In genomic region chrX:124462931-124463330, GRCh38 we compare ENCODE assay signal across 29 cellular contexts.
"Had no signal": no experiment of that assay in that cellular context is flagged by ENCODE, and none has a peak within 500 bp of the region (broad histone marks: within the 10 kb centered on the region; RNA-seq: fewer than 3 reads in every experiment).

No MANE protein-coding gene starts in this region.

- H3K27ac ChIP-seq: adrenal gland, colonic mucosa, SK-N-MC, WERI-Rb-1 had no signal

- H3K27me3 ChIP-seq: adrenal gland, colonic mucosa had no signal

- FAIRE-seq: K562 had no signal

- H3K9me3 ChIP-seq: adrenal gland, colonic mucosa had no signal

- DNase-seq: activated CD4-positive, alpha-beta memory T cell treated with anti-CD3 and anti-CD28 coated beads, Interleukin-2, amount 10 ng/mL, durations not matched to agents 7 days and 5 days; activated CD4-positive, alpha-beta T cell treated with anti-CD3 and anti-CD28 coated beads for 36 hours; activated CD4-positive, alpha-beta T cell treated with anti-CD3 and anti-CD28 coated beads, Interleukin-2, amount 50 U/mL, for 1 hour; activated gamma-delta T cell treated with Interleukin-2 at 50 U/mL for 16 hours; activated naive CD4-positive, alpha-beta T cell treated with anti-CD3 and anti-CD28 coated beads, Interleukin-2, amount 10 ng/mL, durations not matched to agents 7 days and 5 days; activated naive CD8-positive, alpha-beta T cell treated with anti-CD3 and anti-CD28 coated beads for 36 hours; activated T-cell treated with anti-CD3 and anti-CD28 coated beads, Interleukin-2, amount 50 U/mL, for 72 hours; adrenal gland; anterior cingulate cortex; caudate nucleus; colonic mucosa; Karpas-422; NCI-H1092; NCI-H1417 treated with DMSO at 0.1 percent for 48 hours; NCI-H187; NCI-H2171; NCI-H2227 treated with DMSO at 0.1 percent for 48 hours; NCI-H774; NK-92 treated with Interleukin-12 subunit alpha and Interleukin-12 subunit beta, amount 100 ng/mL, for 24 hours; OCI-M1; RPMI8226; T-cell; T-helper 2 cell; T1000; WERI-Rb-1 had no signal

- ATAC-seq: activated CD4-positive, alpha-beta T cell treated with anti-CD3 and anti-CD28 coated beads for 36 hours; activated T-cell treated with anti-CD3 and anti-CD28 coated beads, Interleukin-2, amount 50 U/mL, for 72 hours; K562; Panc1; Right ventricle myocardium inferior; T-cell had no signal

- H3K4me1 ChIP-seq: adrenal gland, colonic mucosa had no signal

- H3K36me3 ChIP-seq: adrenal gland, colonic mucosa, WERI-Rb-1 had no signal

- H3K4me3 ChIP-seq: adrenal gland, colonic mucosa, K562, SK-N-MC had no signal
